Comparison of ENCODE assay signal across 23 cellular contexts in genomic region chr6:156160788-156161150, GRCh38.
"Had no signal": no experiment of that assay in that cellular context is flagged by ENCODE, and none has a peak within 500 bp of the region (broad histone marks: within the 10 kb centered on the region; RNA-seq: fewer than 3 reads in every experiment).

No MANE protein-coding gene starts in this region.

- H3K27ac ChIP-seq: brain microvascular endothelial cell, coronary artery, epithelial cell of prostate, esophagus squamous epithelium, left lung, tibial nerve, WERI-Rb-1 had no signal

- ATAC-seq: activated CD4-positive, CD25-positive, alpha-beta regulatory T cell treated with anti-CD3 and anti-CD28 coated beads, Interleukin-2, amount 50 U/mL, for 24 hours; left lung; mucosa of descending colon; natural killer cell treated with Interleukin-12 subunit alpha and Interleukin-12 subunit beta and Interleukin-15 and Interleukin-18, amount 100 ng/mL, for 72 hours; right cardiac atrium; T-helper 17 cell had no signal

- H3K4me1 ChIP-seq: left lung had no signal

- H3K4me3 ChIP-seq: coronary artery, esophagus squamous epithelium, left lung, lung, mucosa of descending colon, spleen, tibial nerve had no signal

- H3K9me3 ChIP-seq: esophagus squamous epithelium, left lung, mucosa of descending colon, spleen, tibial nerve had no signal

- DNase-seq: activated CD4-positive, alpha-beta memory T cell treated with anti-CD3 and anti-CD28 coated beads for 36 hours; activated CD8-positive, alpha-beta memory T cell treated with anti-CD3 and anti-CD28 coated beads, Interleukin-2, amount 50 U/mL, for 48 hours; activated gamma-delta T cell treated with Interleukin-2 at 50 U/mL for 16 hours; activated naive CD4-positive, alpha-beta T cell treated with anti-CD3 and anti-CD28 coated beads, Interleukin-2, amount 50 U/mL, for 16 hours; activated T-cell treated with anti-CD3 and anti-CD28 coated beads, Interleukin-2, amount 50 U/mL, for 24 hours; amniotic stem cell; brain microvascular endothelial cell; endodermal cell; esophagus squamous epithelium; left lung; mucosa of descending colon; posterior cingulate gyrus; right cardiac atrium; spleen; stimulated activated naive CD4-positive, alpha-beta T cell treated with Interleukin-2 at 50 U/mL for 16 hours; T-helper 17 cell; WERI-Rb-1 had no signal

- H3K36me3 ChIP-seq: brain microvascular endothelial cell, esophagus squamous epithelium, left lung, spleen, tibial nerve, WERI-Rb-1 had no signal

- H3K27me3 ChIP-seq: brain microvascular endothelial cell, esophagus squamous epithelium, left lung, spleen, tibial nerve had no signal
